ENCODE assay signal across 28 cellular contexts in the genomic region with DNA sequence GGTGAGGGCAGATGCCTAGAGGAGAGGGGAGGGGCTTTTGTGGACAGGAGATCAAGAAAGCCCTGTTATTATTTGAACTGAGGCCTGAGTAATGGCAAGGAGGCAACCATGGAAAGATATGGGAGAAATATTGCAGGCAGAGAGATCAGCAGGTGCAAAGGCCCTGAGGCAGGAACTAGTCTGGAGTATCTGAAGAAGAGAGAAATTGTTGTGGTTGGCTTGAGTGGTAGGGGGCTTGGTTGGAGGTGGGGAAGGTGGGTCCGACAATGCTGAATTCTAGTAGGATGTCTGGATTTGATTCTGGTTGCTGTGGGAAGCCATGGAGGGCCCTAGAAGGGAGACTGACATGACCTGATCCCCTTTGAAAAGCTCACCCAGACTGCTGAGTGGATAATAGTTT.
"Had no signal": no experiment of that assay in that cellular context is flagged by ENCODE, and none has a peak within 500 bp of the region (broad histone marks: within the 10 kb centered on the region; RNA-seq: fewer than 3 reads in every experiment).

No MANE protein-coding gene starts in this region.

- H3K27ac Mint-ChIP-seq: stimulated activated effector memory CD8-positive, alpha-beta T cell treated with anti-CD3 and anti-CD28 coated beads, Interleukin-12 subunit alpha, Interleukin-12 subunit beta, amount 100 ng/mL, for 72 hours; stimulated activated naive CD8-positive, alpha-beta T cell treated with anti-CD3 and anti-CD28 coated beads, Interleukin-15, amount 100 ng/mL, for 72 hours; type B pancreatic cell had no signal

- H3K9me3 ChIP-seq: pancreas, prostate gland, vagina had no signal

- DNase-seq: hypothalamus; immature natural killer cell; kidney; left colon; left lung; lower lobe of right lung; mammary epithelial cell; mesenchymal stem cell; naive thymus-derived CD8-positive, alpha-beta T cell; pancreas; posterior cingulate gyrus; retina; right cardiac atrium; stimulated activated CD4-positive, alpha-beta T cell treated with anti-CD3 and anti-CD28 coated beads, Interleukin-12 subunit alpha, Interleukin-12 subunit beta, amount 100 ng/mL, for 4 hours; stimulated activated CD4-positive, alpha-beta T cell treated with anti-CD3 and anti-CD28 coated beads, Interleukin-15, amount 100 ng/mL, for 24 hours; stimulated activated CD4-positive, alpha-beta T cell treated with anti-CD3 and anti-CD28 coated beads, Interleukin-2, amount 100 ng/mL, for 24 hours; stimulated activated CD4-positive, alpha-beta T cell treated with anti-CD3 and anti-CD28 coated beads, Interleukin-4, amount 100 ng/mL, for 1 hour; stimulated activated naive CD4-positive, alpha-beta T cell treated with Interleukin-2 at 50 U/mL for 16 hours; stimulated activated naive CD8-positive, alpha-beta T cell treated with anti-CD3 and anti-CD28 coated beads, Interleukin-15, amount 100 ng/mL, for 72 hours; substantia nigra had no signal

- H3K4me3 ChIP-seq: left lung, lower lobe of right lung, pancreas, prostate gland, skin epidermis, tibial nerve, vagina had no signal

- H3K27me3 ChIP-seq: left lung, pancreas, tibial nerve, vagina had no signal

- H3K27ac ChIP-seq: left lung, lower lobe of right lung, pancreas, prostate gland, skin epidermis, tibial nerve, vagina had no signal

- H3K36me3 ChIP-seq: left lung, lower lobe of right lung, pancreas, prostate gland, tibial nerve, vagina had no signal

- FAIRE-seq: islet of Langerhans, kidney, pancreas had no signal

- ATAC-seq: left colon; left lung; lower lobe of right lung; naive thymus-derived CD8-positive, alpha-beta T cell; pancreas; right cardiac atrium; sciatic nerve; stimulated activated effector memory CD8-positive, alpha-beta T cell treated with anti-CD3 and anti-CD28 coated beads, Interleukin-12 subunit alpha, Interleukin-12 subunit beta, amount 100 ng/mL, for 72 hours; stimulated activated naive CD8-positive, alpha-beta T cell treated with anti-CD3 and anti-CD28 coated beads, Interleukin-15, amount 100 ng/mL, for 72 hours had no signal

- H3K36me3 Mint-ChIP-seq: type B pancreatic cell had no signal

- H3K4me3 Mint-ChIP-seq: stimulated activated naive CD8-positive, alpha-beta T cell treated with anti-CD3 and anti-CD28 coated beads, Interleukin-15, amount 100 ng/mL, for 72 hours; type B pancreatic cell had no signal

- H3K27me3 Mint-ChIP-seq: stimulated activated naive CD8-positive, alpha-beta T cell treated with anti-CD3 and anti-CD28 coated beads, Interleukin-15, amount 100 ng/mL, for 72 hours had no signal
